In the genomic region with DNA sequence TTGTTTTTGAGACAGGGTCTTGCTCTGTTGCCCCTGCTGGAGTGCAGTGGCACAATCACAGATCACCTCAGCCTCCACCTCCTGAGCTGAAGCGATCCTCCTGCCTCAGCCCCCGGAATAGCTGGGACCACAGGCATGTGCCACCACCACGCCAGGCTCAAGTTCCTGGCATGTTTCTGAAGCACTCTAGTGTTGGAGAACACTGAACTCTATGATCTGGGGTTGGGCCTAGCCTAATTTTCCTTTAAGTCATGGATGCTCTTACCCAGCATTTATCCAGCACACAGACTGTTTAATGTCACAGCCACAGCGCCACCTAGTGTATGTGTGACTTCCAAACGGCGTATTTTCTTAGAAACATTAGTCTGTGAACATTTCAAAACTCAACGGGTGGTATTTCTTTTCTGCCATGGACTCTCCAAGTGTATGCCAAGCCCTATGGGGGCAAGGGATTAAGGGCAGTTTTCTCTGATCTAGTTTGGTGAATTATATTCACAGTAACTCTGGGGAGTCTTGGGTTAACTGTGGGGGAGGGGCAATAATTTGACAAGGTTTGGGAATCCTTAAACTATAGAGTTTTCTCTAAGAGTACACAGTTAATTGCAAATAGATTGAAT, we compare ENCODE assay signal across 1 cellular context.
TF ChIP-seq lines count a peak whose summit lies in the region.

No MANE protein-coding gene starts in this region.

TF ChIP-seq in HepG2, 621 proteins besides CTCF, POLR2A, EP300 and RAD21 (continued from another document and continues in another):
- TF ChIP-seq, protein P1, sequence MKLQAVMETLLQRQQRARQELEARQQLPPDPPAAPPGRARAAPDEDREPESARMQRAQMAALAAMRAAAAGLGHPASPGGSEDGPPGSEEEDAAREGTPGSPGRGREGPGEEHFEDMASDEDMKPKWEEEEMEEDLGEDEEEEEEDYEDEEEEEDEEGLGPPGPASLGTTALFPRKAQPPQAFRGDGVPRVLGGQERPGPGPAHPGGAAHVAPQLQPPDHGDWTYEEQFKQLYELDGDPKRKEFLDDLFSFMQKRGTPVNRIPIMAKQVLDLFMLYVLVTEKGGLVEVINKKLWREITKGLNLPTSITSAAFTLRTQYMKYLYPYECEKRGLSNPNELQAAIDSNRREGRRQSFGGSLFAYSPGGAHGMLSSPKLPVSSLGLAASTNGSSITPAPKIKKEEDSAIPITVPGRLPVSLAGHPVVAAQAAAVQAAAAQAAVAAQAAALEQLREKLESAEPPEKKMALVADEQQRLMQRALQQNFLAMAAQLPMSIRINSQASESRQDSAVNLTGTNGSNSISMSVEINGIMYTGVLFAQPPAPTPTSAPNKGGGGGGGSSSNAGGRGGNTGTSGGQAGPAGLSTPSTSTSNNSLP (IDR thresholded peaks at IDR 0.05; ENCODE audit: low read depth, low read length) = peak; percentile 60; the same call in 1 of the 2 replicates
- peak; percentile 36; the same call in 1 of the 2 replicates for TF ChIP-seq HDAC2 (CRISPR knock-in tag; IDR thresholded peaks at IDR 0.05)
- TF ChIP-seq SMYD3 (CRISPR knock-in tag; IDR thresholded peaks at IDR 0.05) = no peak
- TF ChIP-seq ZNF10 (CRISPR knock-in tag; IDR thresholded peaks at IDR 0.05; ENCODE audit: borderline replicate concordance, low read depth) = no peak
- no peak for TF ChIP-seq AGO1 (IDR thresholded peaks at IDR 0.05; ENCODE audit: low read depth, low read length, poor library complexity, severe bottlenecking)
- TF ChIP-seq ZNF652 (CRISPR knock-in tag; IDR thresholded peaks at IDR 0.05; ENCODE audit: borderline replicate concordance, low read depth) = peak; percentile 71; the same call in 1 of the 2 replicates
- TF ChIP-seq ZFX (CRISPR knock-in tag; IDR thresholded peaks at IDR 0.05; ENCODE audit: low read depth) = peak; percentile 17; the same call in 1 of the 2 replicates
- no peak for TF ChIP-seq MAFF (IDR thresholded peaks at IDR 0.05; ENCODE audit: low read depth, low read length)
- no peak for TF ChIP-seq SPEN (CRISPR knock-in tag; IDR thresholded peaks at IDR 0.05; ENCODE audit: low read depth)
- no peak for TF ChIP-seq SRSF1 (optimal IDR thresholded peaks at IDR 0.05; ENCODE audit: low read depth, low read length)
- TF ChIP-seq FOXA3 (CRISPR knock-in tag; IDR thresholded peaks at IDR 0.05) = 0 out of 2 replicates have a peak, but pooled peaks have one; percentile 19
- TF ChIP-seq, protein P2, sequence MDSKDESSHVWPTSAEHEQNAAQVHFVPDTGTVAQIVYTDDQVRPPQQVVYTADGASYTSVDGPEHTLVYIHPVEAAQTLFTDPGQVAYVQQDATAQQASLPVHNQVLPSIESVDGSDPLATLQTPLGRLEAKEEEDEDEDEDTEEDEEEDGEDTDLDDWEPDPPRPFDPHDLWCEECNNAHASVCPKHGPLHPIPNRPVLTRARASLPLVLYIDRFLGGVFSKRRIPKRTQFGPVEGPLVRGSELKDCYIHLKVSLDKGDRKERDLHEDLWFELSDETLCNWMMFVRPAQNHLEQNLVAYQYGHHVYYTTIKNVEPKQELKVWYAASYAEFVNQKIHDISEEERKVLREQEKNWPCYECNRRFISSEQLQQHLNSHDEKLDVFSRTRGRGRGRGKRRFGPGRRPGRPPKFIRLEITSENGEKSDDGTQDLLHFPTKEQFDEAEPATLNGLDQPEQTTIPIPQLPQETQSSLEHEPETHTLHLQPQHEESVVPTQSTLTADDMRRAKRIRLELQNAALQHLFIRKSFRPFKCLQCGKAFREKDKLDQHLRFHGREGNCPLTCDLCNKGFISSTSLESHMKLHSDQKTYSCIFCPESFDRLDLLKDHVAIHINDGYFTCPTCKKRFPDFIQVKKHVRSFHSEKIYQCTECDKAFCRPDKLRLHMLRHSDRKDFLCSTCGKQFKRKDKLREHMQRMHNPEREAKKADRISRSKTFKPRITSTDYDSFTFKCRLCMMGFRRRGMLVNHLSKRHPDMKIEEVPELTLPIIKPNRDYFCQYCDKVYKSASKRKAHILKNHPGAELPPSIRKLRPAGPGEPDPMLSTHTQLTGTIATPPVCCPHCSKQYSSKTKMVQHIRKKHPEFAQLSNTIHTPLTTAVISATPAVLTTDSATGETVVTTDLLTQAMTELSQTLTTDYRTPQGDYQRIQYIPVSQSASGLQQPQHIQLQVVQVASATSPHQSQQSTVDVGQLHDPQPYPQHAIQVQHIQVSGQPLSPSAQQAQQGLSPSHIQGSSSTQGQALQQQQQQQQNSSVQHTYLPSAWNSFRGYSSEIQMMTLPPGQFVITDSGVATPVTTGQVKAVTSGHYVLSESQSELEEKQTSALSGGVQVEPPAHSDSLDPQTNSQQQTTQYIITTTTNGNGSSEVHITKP (CRISPR knock-in tag; IDR thresholded peaks at IDR 0.05; ENCODE audit: low read depth) = no peak
- TF ChIP-seq CCDC6 (CRISPR knock-in tag; IDR thresholded peaks at IDR 0.05) = no peak
- no peak for TF ChIP-seq FOXK1 (CRISPR knock-in tag; IDR thresholded peaks at IDR 0.05; ENCODE audit: borderline replicate concordance, low read depth)
- TF ChIP-seq, protein P3, sequence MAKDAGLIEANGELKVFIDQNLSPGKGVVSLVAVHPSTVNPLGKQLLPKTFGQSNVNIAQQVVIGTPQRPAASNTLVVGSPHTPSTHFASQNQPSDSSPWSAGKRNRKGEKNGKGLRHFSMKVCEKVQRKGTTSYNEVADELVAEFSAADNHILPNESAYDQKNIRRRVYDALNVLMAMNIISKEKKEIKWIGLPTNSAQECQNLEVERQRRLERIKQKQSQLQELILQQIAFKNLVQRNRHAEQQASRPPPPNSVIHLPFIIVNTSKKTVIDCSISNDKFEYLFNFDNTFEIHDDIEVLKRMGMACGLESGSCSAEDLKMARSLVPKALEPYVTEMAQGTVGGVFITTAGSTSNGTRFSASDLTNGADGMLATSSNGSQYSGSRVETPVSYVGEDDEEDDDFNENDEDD (CRISPR knock-in tag; IDR thresholded peaks at IDR 0.05; ENCODE audit: borderline replicate concordance) = no peak
- TF ChIP-seq, protein P4, sequence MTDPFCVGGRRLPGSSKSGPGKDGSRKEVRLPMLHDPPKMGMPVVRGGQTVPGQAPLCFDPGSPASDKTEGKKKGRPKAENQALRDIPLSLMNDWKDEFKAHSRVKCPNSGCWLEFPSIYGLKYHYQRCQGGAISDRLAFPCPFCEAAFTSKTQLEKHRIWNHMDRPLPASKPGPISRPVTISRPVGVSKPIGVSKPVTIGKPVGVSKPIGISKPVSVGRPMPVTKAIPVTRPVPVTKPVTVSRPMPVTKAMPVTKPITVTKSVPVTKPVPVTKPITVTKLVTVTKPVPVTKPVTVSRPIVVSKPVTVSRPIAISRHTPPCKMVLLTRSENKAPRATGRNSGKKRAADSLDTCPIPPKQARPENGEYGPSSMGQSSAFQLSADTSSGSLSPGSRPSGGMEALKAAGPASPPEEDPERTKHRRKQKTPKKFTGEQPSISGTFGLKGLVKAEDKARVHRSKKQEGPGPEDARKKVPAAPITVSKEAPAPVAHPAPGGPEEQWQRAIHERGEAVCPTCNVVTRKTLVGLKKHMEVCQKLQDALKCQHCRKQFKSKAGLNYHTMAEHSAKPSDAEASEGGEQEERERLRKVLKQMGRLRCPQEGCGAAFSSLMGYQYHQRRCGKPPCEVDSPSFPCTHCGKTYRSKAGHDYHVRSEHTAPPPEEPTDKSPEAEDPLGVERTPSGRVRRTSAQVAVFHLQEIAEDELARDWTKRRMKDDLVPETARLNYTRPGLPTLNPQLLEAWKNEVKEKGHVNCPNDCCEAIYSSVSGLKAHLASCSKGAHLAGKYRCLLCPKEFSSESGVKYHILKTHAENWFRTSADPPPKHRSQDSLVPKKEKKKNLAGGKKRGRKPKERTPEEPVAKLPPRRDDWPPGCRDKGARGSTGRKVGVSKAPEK (CRISPR knock-in tag; IDR thresholded peaks at IDR 0.05; ENCODE audit: borderline replicate concordance) = no peak
- TF ChIP-seq BORCS8-MEF2B (CRISPR knock-in tag; IDR thresholded peaks at IDR 0.05) = no peak
- no peak for TF ChIP-seq ONECUT2 (CRISPR knock-in tag; IDR thresholded peaks at IDR 0.05)
- TF ChIP-seq PCBP2 (optimal IDR thresholded peaks at IDR 0.05; ENCODE audit: low read depth, low read length, poor library complexity, severe bottlenecking) = no peak
- 0 out of 2 replicates have a peak, but pooled peaks have one; percentile 27 for TF ChIP-seq TARDBP (CRISPR knock-in tag; IDR thresholded peaks at IDR 0.05)
- no peak for TF ChIP-seq POLR2AphosphoS5 (IDR thresholded peaks at IDR 0.05; ENCODE audit: low read depth, low read length)
- 0 out of 2 replicates have a peak, but pooled peaks have one; percentile 56 for TF ChIP-seq SSRP1 (CRISPR knock-in tag; IDR thresholded peaks at IDR 0.05)
- 0 out of 2 replicates have a peak, but pooled peaks have one; percentile 25 for TF ChIP-seq NR2C2 (CRISPR knock-in tag; IDR thresholded peaks at IDR 0.05; ENCODE audit: borderline replicate concordance)
- TF ChIP-seq ZNF121 (CRISPR knock-in tag; IDR thresholded peaks at IDR 0.05) = peak; percentile 86
- TF ChIP-seq IKZF4 (CRISPR knock-in tag; IDR thresholded peaks at IDR 0.05; ENCODE audit: borderline replicate concordance, low read depth, not compliant biosample characterization) = no peak
- peak; percentile 32; the same call in 1 of the 2 replicates for TF ChIP-seq REPIN1 (CRISPR knock-in tag; IDR thresholded peaks at IDR 0.05; ENCODE audit: borderline replicate concordance, low read depth)
- TF ChIP-seq, protein P5, sequence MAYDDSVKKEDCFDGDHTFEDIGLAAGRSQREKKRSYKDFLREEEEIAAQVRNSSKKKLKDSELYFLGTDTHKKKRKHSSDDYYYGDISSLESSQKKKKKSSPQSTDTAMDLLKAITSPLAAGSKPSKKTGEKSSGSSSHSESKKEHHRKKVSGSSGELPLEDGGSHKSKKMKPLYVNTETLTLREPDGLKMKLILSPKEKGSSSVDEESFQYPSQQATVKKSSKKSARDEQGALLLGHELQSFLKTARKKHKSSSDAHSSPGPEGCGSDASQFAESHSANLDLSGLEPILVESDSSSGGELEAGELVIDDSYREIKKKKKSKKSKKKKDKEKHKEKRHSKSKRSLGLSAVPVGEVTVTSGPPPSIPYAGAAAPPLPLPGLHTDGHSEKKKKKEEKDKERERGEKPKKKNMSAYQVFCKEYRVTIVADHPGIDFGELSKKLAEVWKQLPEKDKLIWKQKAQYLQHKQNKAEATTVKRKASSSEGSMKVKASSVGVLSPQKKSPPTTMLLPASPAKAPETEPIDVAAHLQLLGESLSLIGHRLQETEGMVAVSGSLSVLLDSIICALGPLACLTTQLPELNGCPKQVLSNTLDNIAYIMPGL (CRISPR knock-in tag; IDR thresholded peaks at IDR 0.05; ENCODE audit: borderline replicate concordance in 1 of 2, low read depth in 1 of 2) = peak in 1 of 2 experiments; percentile 70; a peak in 1 of 4 replicates
- TF ChIP-seq, protein P6, sequence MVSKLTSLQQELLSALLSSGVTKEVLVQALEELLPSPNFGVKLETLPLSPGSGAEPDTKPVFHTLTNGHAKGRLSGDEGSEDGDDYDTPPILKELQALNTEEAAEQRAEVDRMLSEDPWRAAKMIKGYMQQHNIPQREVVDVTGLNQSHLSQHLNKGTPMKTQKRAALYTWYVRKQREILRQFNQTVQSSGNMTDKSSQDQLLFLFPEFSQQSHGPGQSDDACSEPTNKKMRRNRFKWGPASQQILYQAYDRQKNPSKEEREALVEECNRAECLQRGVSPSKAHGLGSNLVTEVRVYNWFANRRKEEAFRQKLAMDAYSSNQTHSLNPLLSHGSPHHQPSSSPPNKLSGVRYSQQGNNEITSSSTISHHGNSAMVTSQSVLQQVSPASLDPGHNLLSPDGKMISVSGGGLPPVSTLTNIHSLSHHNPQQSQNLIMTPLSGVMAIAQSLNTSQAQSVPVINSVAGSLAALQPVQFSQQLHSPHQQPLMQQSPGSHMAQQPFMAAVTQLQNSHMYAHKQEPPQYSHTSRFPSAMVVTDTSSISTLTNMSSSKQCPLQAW (CRISPR knock-in tag; IDR thresholded peaks at IDR 0.05) = peak; percentile 32; the same call in 1 of the 2 replicates
- TF ChIP-seq, protein P7, sequence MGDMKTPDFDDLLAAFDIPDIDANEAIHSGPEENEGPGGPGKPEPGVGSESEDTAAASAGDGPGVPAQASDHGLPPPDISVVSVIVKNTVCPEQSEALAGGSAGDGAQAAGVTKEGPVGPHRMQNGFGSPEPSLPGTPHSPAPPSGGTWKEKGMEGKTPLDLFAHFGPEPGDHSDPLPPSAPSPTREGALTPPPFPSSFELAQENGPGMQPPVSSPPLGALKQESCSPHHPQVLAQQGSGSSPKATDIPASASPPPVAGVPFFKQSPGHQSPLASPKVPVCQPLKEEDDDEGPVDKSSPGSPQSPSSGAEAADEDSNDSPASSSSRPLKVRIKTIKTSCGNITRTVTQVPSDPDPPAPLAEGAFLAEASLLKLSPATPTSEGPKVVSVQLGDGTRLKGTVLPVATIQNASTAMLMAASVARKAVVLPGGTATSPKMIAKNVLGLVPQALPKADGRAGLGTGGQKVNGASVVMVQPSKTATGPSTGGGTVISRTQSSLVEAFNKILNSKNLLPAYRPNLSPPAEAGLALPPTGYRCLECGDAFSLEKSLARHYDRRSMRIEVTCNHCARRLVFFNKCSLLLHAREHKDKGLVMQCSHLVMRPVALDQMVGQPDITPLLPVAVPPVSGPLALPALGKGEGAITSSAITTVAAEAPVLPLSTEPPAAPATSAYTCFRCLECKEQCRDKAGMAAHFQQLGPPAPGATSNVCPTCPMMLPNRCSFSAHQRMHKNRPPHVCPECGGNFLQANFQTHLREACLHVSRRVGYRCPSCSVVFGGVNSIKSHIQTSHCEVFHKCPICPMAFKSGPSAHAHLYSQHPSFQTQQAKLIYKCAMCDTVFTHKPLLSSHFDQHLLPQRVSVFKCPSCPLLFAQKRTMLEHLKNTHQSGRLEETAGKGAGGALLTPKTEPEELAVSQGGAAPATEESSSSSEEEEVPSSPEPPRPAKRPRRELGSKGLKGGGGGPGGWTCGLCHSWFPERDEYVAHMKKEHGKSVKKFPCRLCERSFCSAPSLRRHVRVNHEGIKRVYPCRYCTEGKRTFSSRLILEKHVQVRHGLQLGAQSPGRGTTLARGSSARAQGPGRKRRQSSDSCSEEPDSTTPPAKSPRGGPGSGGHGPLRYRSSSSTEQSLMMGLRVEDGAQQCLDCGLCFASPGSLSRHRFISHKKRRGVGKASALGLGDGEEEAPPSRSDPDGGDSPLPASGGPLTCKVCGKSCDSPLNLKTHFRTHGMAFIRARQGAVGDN (CRISPR knock-in tag; IDR thresholded peaks at IDR 0.05) = 0 out of 2 replicates have a peak, but pooled peaks have one; percentile 14
- no peak for TF ChIP-seq MED13 (CRISPR knock-in tag; IDR thresholded peaks at IDR 0.05)
- TF ChIP-seq TCF12 (IDR thresholded peaks at IDR 0.05) = no peak
- TF ChIP-seq TCF12 (CRISPR knock-in tag; IDR thresholded peaks at IDR 0.05) = no peak
- no peak for TF ChIP-seq SOX6 (IDR thresholded peaks at IDR 0.05)
- TF ChIP-seq SOX6 (CRISPR knock-in tag; IDR thresholded peaks at IDR 0.05) = peak; percentile 12; the same call in 1 of the 2 replicates
- no peak for TF ChIP-seq ZNF17 (CRISPR knock-in tag; IDR thresholded peaks at IDR 0.05)
- TF ChIP-seq IRX3 (CRISPR knock-in tag; IDR thresholded peaks at IDR 0.05; ENCODE audit: borderline replicate concordance, low read depth) = no peak
- TF ChIP-seq, protein P8, sequence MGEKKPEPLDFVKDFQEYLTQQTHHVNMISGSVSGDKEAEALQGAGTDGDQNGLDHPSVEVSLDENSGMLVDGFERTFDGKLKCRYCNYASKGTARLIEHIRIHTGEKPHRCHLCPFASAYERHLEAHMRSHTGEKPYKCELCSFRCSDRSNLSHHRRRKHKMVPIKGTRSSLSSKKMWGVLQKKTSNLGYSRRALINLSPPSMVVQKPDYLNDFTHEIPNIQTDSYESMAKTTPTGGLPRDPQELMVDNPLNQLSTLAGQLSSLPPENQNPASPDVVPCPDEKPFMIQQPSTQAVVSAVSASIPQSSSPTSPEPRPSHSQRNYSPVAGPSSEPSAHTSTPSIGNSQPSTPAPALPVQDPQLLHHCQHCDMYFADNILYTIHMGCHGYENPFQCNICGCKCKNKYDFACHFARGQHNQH (CRISPR knock-in tag; IDR thresholded peaks at IDR 0.05) = no peak
- TF ChIP-seq PHF5A (CRISPR knock-in tag; IDR thresholded peaks at IDR 0.05; ENCODE audit: low read depth, unreplicated experiment) = no peak
- TF ChIP-seq STAG1 (CRISPR knock-in tag; IDR thresholded peaks at IDR 0.05) = peak; percentile 75
- TF ChIP-seq ZMYM3 (CRISPR knock-in tag; IDR thresholded peaks at IDR 0.05) = peak; percentile 55; the same call in 1 of the 2 replicates
- TF ChIP-seq BCL6 (CRISPR knock-in tag; IDR thresholded peaks at IDR 0.05) = 0 out of 2 replicates have a peak, but pooled peaks have one; percentile 16
